24 cellular contexts compared by ENCODE assay signal in genomic region chr1:173580081-173580480, GRCh38. TPM values are rescaled to one million over a fixed set of nuclear protein-coding genes. Genes with fewer than 3 reads are reported as not detected.
"Had no signal": no experiment of that assay in that cellular context is flagged by ENCODE, and none has a peak within 500 bp of the region (broad histone marks: within the 10 kb centered on the region; RNA-seq: fewer than 3 reads in every experiment).

No MANE protein-coding gene starts in this region.

- H3K36me3 ChIP-seq: adrenal gland, breast epithelium had no signal

- DNase-seq: activated CD4-positive, alpha-beta T cell treated with anti-CD3 and anti-CD28 coated beads for 4 hours; activated CD4-positive, alpha-beta T cell treated with anti-CD3 and anti-CD28 coated beads, Interleukin-2, amount 50 U/mL, for 4 hours; activated CD8-positive, alpha-beta memory T cell treated with anti-CD3 and anti-CD28 coated beads, Interleukin-2, amount 50 U/mL, for 48 hours; activated CD8-positive, alpha-beta T cell treated with anti-CD3 and anti-CD28 coated beads, Interleukin-2, amount 10 ng/mL, durations not matched to agents 7 days and 5 days; activated naive CD4-positive, alpha-beta T cell treated with anti-CD3 and anti-CD28 coated beads, Interleukin-2, amount 50 U/mL, for 16 hours; activated naive CD8-positive, alpha-beta T cell treated with anti-CD3 and anti-CD28 coated beads, Interleukin-2, amount 10 ng/mL, durations not matched to agents 7 days and 5 days; activated T-cell treated with anti-CD3 and anti-CD28 coated beads, Interleukin-2, amount 50 U/mL, for 1 hour; adrenal gland; aorta; caudate nucleus; Karpas-422; NCI-H1105 treated with DMSO at 0.1 percent for 48 hours; NCI-H146; NCI-H187 treated with DMSO at 0.1 percent for 48 hours; NCI-H2081 treated with DMSO at 0.1 percent for 48 hours; NCI-H2227 treated with DMSO at 0.1 percent for 48 hours; NCI-H446 treated with DMSO at 0.1 percent for 48 hours; NCI-H526 treated with DMSO at 0.1 percent for 48 hours; PC-9; SHP77 treated with DMSO at 0.1 percent for 48 hours had no signal

- H3K9me3 ChIP-seq: adrenal gland, breast epithelium had no signal

- H3K4me3 ChIP-seq: adrenal gland, breast epithelium, PC-9 had no signal

- H3K27me3 ChIP-seq: adrenal gland, breast epithelium had no signal

- H3K27ac ChIP-seq: adrenal gland, breast epithelium, PC-9, VCaP had no signal

- H3K4me1 ChIP-seq: adrenal gland, breast epithelium had no signal

RNA-seq across cellular contexts. Expression of gene SLC9C2, which starts 22.8 kb away (rescaled TPM):
- total RNA-seq: activated CD8-positive, alpha-beta T cell treated with anti-CD3 and anti-CD28 coated beads, Interleukin-2, amount 10 ng/mL, durations not matched to agents 7 days and 5 days; activated naive CD8-positive, alpha-beta T cell treated with anti-CD3 and anti-CD28 coated beads, Interleukin-2, amount 10 ng/mL, durations not matched to agents 7 days and 5 days; aorta; breast epithelium; PC-9; SK-MEL-5 had no signal

RNA-seq across cellular contexts. Expression of gene TEX50, which starts 55.1 kb away (rescaled TPM):
- total RNA-seq: activated CD8-positive, alpha-beta T cell treated with anti-CD3 and anti-CD28 coated beads, Interleukin-2, amount 10 ng/mL, durations not matched to agents 7 days and 5 days; activated naive CD8-positive, alpha-beta T cell treated with anti-CD3 and anti-CD28 coated beads, Interleukin-2, amount 10 ng/mL, durations not matched to agents 7 days and 5 days; adrenal gland; aorta; breast epithelium; cerebellum; PC-9; SK-MEL-5 had no signal
